8 cellular contexts compared by ENCODE assay signal in genomic region chr10:73167557-73168485, GRCh38. TPM values are rescaled to one million over a fixed set of nuclear protein-coding genes. Genes with fewer than 3 reads are reported as not detected.
DNase-seq lines count a peak whose midpoint lies in the region; FAIRE-seq and TF ChIP-seq lines count a peak whose summit lies in the region.

Gene ECD (minus strand): TSS chr10:73168008. CDS start chr10:73163937, 4,071 bp downstream.
Gene FAM149B1 (plus strand): TSS chr10:73168119. CDS start chr10:73168340, 221 bp downstream.

- H3K27me3 ChIP-seq in HAP-1 (ENCODE audit: low read depth) (no peaks in the 10 kb centered on the region), MM.1S (replicated peaks; ENCODE audit: insufficient read depth, low read length) (no peaks in the 10 kb centered on the region), SJCRH30 (no peaks in the 10 kb centered on the region), stomach smooth muscle (ENCODE audit: control insufficient read depth in 1 of 2, insufficient read depth in 2 of 2, low read length in 2 of 2) (no peaks in the 10 kb centered on the region)

- H2AFZ ChIP-seq in MM.1S (ENCODE audit: low read length), result peak within 1 kb of the TSS; percentile 88

- peaks cover 6% of the 10 kb centered on the region for H3K36me3 Mint-ChIP-seq in neural crest cell (ENCODE audit: low read depth)

- peak within 1 kb of the TSS; percentile 90 for H3K4me2 ChIP-seq in MM.1S (ENCODE audit: low read depth, low read length)

- peak within 1 kb of the TSS; percentile 100 for H3K4me3 Mint-ChIP-seq in neural crest cell

- H3K9me3 Mint-ChIP-seq in neural crest cell, result no peaks in the 10 kb centered on the region

- H3K4me3 ChIP-seq in HAP-1, result peak within 1 kb of the TSS; percentile 88
- peak within 1 kb of the TSS; percentile 94 for H3K4me3 ChIP-seq in MM.1S (ENCODE audit: low read length)
- H3K4me3 ChIP-seq in SJCRH30, result peak within 1 kb of the TSS; percentile 91
- peak within 1 kb of the TSS; percentile 82 to 93 for H3K4me3 ChIP-seq in foreskin fibroblast (ENCODE audit: low read depth in 1 of 2, low read length in 2 of 2)
- peak within 1 kb of the TSS; percentile 99 to 100 for H3K4me3 ChIP-seq in stomach smooth muscle (ENCODE audit: low read length in 2 of 2)

- in situ Hi-C loops in HAP-1 (cut with MboI; ENCODE audit: low sequenced_read_pairs), result no loop called here

- peaks cover 28% of the 10 kb centered on the region for H3K4me1 Mint-ChIP-seq in neural crest cell

- DNase-seq in HAP-1 (ENCODE audit: low spot score in 2 of 2) (peak; percentile 90 to 95), MM.1S (peak; percentile 94), SJCRH30 (peak; percentile 93 to 94), foreskin fibroblast (peak; percentile 92 to 97), neural crest cell (ENCODE audit: low read depth, low spot score) (peak; percentile 86)
- DNase-seq in activated gamma-delta T cell treated with anti-CD3 and anti-CD28 coated beads, Interleukin-2, amount 50 U/mL, for 16 hours (ENCODE audit: low read depth), result peak; percentile 87

- peaks cover 41% of the 10 kb centered on the region for H3K79me2 ChIP-seq in MM.1S (ENCODE audit: low read length)

- H3K27ac ChIP-seq in MM.1S (ENCODE audit: low read length), result peak within 1 kb of the TSS; percentile 82
- peak within 1 kb of the TSS; percentile 64 for H3K27ac ChIP-seq in SJCRH30
- H3K27ac ChIP-seq in stomach smooth muscle (ENCODE audit: low read length), result peak within 1 kb of the TSS; percentile 97

- peak within 1 kb of the TSS; percentile 100 for H3K27ac Mint-ChIP-seq in neural crest cell (ENCODE audit: unreplicated experiment)

- 0 out of 2 replicates have a peak, but pooled peaks have one; percentile 3 for TF ChIP-seq CTCF in MM.1S (IDR thresholded peaks at IDR 0.05; ENCODE audit: low read length)
- TF ChIP-seq CTCF in foreskin fibroblast (IDR thresholded peaks at IDR 0.05; ENCODE audit: low read depth, low read length), result no peak
- TF ChIP-seq CTCF in neural crest cell (conservative IDR thresholded peaks at IDR 0.05), result peak; percentile 37

- H3K27me3 Mint-ChIP-seq in neural crest cell (ENCODE audit: low read depth), result no peaks in the 10 kb centered on the region

- H3K9ac ChIP-seq in MM.1S (ENCODE audit: low read length) (peak within 1 kb of the TSS; percentile 79), stomach smooth muscle (ENCODE audit: low read length in 2 of 2) (peak within 1 kb of the TSS; percentile 100)

- peaks cover 13% of the 10 kb centered on the region; the same call in 1 of the 2 replicates for H3F3A ChIP-seq in MM.1S (ENCODE audit: insufficient read depth, low read length)

- FAIRE-seq in G401.6 (lab: Jason Lieb, UNC), result peak; percentile 92

- H3K36me3 ChIP-seq in HAP-1 (replicated peaks) (peaks cover 14% of the 10 kb centered on the region), MM.1S (replicated peaks; ENCODE audit: insufficient read depth, low read length) (no peaks in the 10 kb centered on the region; the same call in 1 of the 2 replicates), SJCRH30 (peaks cover 9% of the 10 kb centered on the region), stomach smooth muscle (ENCODE audit: control insufficient read depth in 2 of 2, insufficient read depth in 2 of 2, low read length in 2 of 2) (peaks cover under 1% of the 10 kb centered on the region in 2 donors)

- H4K20me1 ChIP-seq in MM.1S (ENCODE audit: insufficient read depth, low read length), result no peaks in the 10 kb centered on the region

- H3K4me1 ChIP-seq in HAP-1, result peaks cover 3% of the 10 kb centered on the region
- H3K4me1 ChIP-seq in MM.1S (ENCODE audit: low read length), result peaks cover 4% of the 10 kb centered on the region; the same call in 1 of the 2 replicates
- no peaks in the 10 kb centered on the region for H3K4me1 ChIP-seq in SJCRH30
- peaks cover 7% of the 10 kb centered on the region for H3K4me1 ChIP-seq in stomach smooth muscle (ENCODE audit: control insufficient read depth, insufficient read depth, low read length)

- H3K9me3 ChIP-seq in HAP-1 (no peaks in the 10 kb centered on the region), MM.1S (replicated peaks; ENCODE audit: insufficient read depth, low read length) (no peaks in the 10 kb centered on the region), SJCRH30 (replicated peaks) (no peaks in the 10 kb centered on the region), stomach smooth muscle (ENCODE audit: control insufficient read depth in 2 of 2, low read length in 2 of 2) (no peaks in the 10 kb centered on the region)

- no peaks in the 10 kb centered on the region for H3K9me2 ChIP-seq in MM.1S (replicated peaks; ENCODE audit: insufficient read depth, low read length)

RNA-seq across cellular contexts. Expression of gene ECD, which starts in this region (rescaled TPM):
- total RNA-seq in SJCRH30 (2014; rRNA removed; shearing (Covaris generic)), result 47.9 and 48.0 TPM in 2 replicates
- total RNA-seq in neural crest cell, result 29.1 and 29.3 TPM in 2 replicates

RNA-seq across cellular contexts. Expression of gene FAM149B1, which starts in this region (rescaled TPM):
- total RNA-seq in SJCRH30 (2014; rRNA removed; shearing (Covaris generic)), result 10.1 and 12.4 TPM in 2 replicates
- total RNA-seq in neural crest cell, result 26.8 and 27.2 TPM in 2 replicates

Comparison
In these comparisons a context has a peak if more than half of its experiments do, and no peak if none do; other contexts are left out.
1. Peak in every context shown above with its lines: DNase-seq, H3K4me3 ChIP-seq and H3K27ac ChIP-seq.